Comparison of ENCODE assay signal across 25 cellular contexts in the genomic region with DNA sequence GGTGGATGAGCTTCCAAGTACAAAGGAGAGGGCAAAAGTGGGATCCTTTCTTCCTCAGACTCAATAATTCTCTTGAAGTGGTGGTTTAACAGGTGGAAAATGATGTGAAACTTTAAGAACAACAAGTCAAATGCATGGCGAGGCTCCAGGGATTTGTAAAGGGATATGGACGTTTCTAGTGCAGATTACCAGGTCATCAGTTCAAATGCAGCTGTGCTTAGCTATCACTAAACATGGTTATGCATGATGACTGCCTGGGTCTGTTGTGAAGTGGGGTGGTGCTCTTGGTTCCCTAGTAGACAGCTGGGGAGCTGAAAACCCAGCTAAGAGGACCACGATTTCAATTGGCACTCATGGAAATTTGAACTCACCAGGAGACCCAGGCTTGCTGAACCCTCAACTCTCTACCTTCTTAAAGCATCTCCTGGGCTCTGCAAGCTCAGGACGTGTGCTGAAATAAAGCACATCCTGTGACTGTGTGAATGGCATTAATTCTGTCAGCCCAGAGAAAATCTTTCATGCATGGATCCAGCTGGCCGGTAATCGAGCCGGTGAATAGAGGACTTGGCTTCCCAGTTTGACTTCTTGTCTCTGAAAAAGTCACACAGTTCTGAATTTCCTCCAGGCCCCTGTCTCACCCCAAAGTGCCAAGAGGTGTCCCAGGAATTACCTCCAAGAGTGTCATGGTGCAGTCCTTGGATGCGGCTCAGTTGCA.
"Had no signal": no experiment of that assay in that cellular context is flagged by ENCODE, and none has a peak within 500 bp of the region (broad histone marks: within the 10 kb centered on the region; RNA-seq: fewer than 3 reads in every experiment).

No MANE protein-coding gene starts in this region.

- ATAC-seq: activated CD4-positive, alpha-beta T cell treated with anti-CD3 and anti-CD28 coated beads for 36 hours; activated T-cell treated with anti-CD3 and anti-CD28 coated beads, Interleukin-2, amount 50 U/mL, for 4 hours; heart right ventricle; left lobe of liver; lower lobe of right lung; naive thymus-derived CD8-positive, alpha-beta T cell; pancreas; psoas muscle; stimulated activated effector memory CD8-positive, alpha-beta T cell treated with anti-CD3 and anti-CD28 coated beads, Interleukin-12 subunit alpha, Interleukin-12 subunit beta, amount 100 ng/mL, for 72 hours; T-helper 17 cell had no signal

- H3K4me3 ChIP-seq: colonic mucosa, heart right ventricle, lower lobe of right lung, pancreas, psoas muscle, right atrium auricular region, stomach, suprapubic skin, tibial nerve had no signal

- DNase-seq: activated B cell treated with CpG ODN at 0.5 μM for 24 hours; activated CD4-positive, alpha-beta T cell treated with anti-CD3 and anti-CD28 coated beads for 36 hours; activated CD4-positive, alpha-beta T cell treated with anti-CD3 and anti-CD28 coated beads, Interleukin-2, amount 50 U/mL, for 4 hours; activated CD8-positive, alpha-beta memory T cell treated with anti-CD3 and anti-CD28 coated beads for 24 hours; activated CD8-positive, alpha-beta memory T cell treated with anti-CD3 and anti-CD28 coated beads, Interleukin-2, amount 50 U/mL, for 4 hours; activated naive CD4-positive, alpha-beta T cell; activated naive CD8-positive, alpha-beta T cell treated with anti-CD3 and anti-CD28 coated beads for 36 hours; activated T-cell treated with anti-CD3 and anti-CD28 coated beads, Interleukin-2, amount 50 U/mL, for 4 hours; colonic mucosa; endodermal cell; heart right ventricle; kidney; lower lobe of right lung; naive thymus-derived CD8-positive, alpha-beta T cell; pancreas; psoas muscle; stimulated activated CD4-positive, alpha-beta T cell treated with anti-CD3 and anti-CD28 coated beads, Interleukin-2, amount 100 ng/mL, for 24 hours; stomach; T-helper 17 cell had no signal

- H3K27me3 ChIP-seq: colonic mucosa, pancreas, right atrium auricular region, stomach had no signal

- H3K9me3 ChIP-seq: colonic mucosa, heart right ventricle, lower lobe of right lung, pancreas, psoas muscle, right atrium auricular region, stomach, suprapubic skin, tibial nerve had no signal

- H3K4me1 ChIP-seq: colonic mucosa, heart right ventricle, lower lobe of right lung, pancreas, psoas muscle, right atrium auricular region, stomach, tibial nerve had no signal

- H3K36me3 ChIP-seq: colonic mucosa, heart right ventricle, lower lobe of right lung, pancreas, right atrium auricular region, stomach, suprapubic skin, tibial nerve had no signal

- H3K27ac ChIP-seq: colonic mucosa, epithelial cell of prostate, heart right ventricle, lower lobe of right lung, pancreas, psoas muscle, right atrium auricular region, stomach, suprapubic skin, tibial nerve had no signal
